ENCODE assay signal across 25 cellular contexts in genomic region chr1:116297495-116298212, GRCh38.
A peak's percentile ranks its signal among the peaks of the same experiment; 100 is the strongest.
DNase-seq lines count a peak whose midpoint lies in the region; ATAC-seq, FAIRE-seq and TF ChIP-seq lines count a peak whose summit lies in the region.
"Had no signal": no experiment of that assay in that cellular context is flagged by ENCODE, and none has a peak within 500 bp of the region (broad histone marks: within the 10 kb centered on the region; RNA-seq: fewer than 3 reads in every experiment).

No MANE protein-coding gene starts in this region.

- H3K4me1 ChIP-seq in K562 (replicated peaks in 1 of 2; ENCODE audit: control insufficient read depth in 2 of 2, insufficient read depth in 2 of 2, low read length in 2 of 2) (peaks cover 0 to 2% of the 10 kb centered on the region in 2 experiments; a peak in 1 of 5 replicates), HepG2 (ENCODE audit: insufficient read depth, low read length) (peaks cover 24% of the 10 kb centered on the region), upper lobe of right lung (no peaks in the 10 kb centered on the region)
- H3K4me1 ChIP-seq: BE2C, BLaER1 had no signal

- WGBS in K562 (ENCODE audit: insufficient coverage, low coverage, missing lambda C conversion rate), result 25% methylated on average over 13 of the region's 18 CpGs
- WGBS in HepG2 (ENCODE audit: low lambda C conversion rate), result 88% methylated on average over 13 of the region's 18 CpGs

- H3K79me2 ChIP-seq in K562 (ENCODE audit: control insufficient read depth, insufficient read depth, low read length) (no peaks in the 10 kb centered on the region), HepG2 (ENCODE audit: insufficient read depth, low read length) (no peaks in the 10 kb centered on the region)

- H3K4me3 ChIP-seq in K562, result no peak overlapping the region
- H3K4me3 ChIP-seq in HepG2 (replicated peaks in 1 of 3; ENCODE audit: insufficient read depth in 1 of 3, low read depth in 2 of 3, low read length in 3 of 3), result no peak overlapping the region
- H3K4me3 ChIP-seq in upper lobe of right lung, result no peak overlapping the region
- H3K4me3 ChIP-seq: BLaER1 had no signal

- BruUV-seq in K562 (replicated peaks; lab: Mats Ljungman, UMichigan) (no TSS peak), HepG2 (replicated peaks; lab: Mats Ljungman, UMichigan) (no TSS peak)

- TF ChIP-seq POLR2A in K562 (conservative IDR thresholded peaks at IDR 0.05), result no peak
- no peak for TF ChIP-seq POLR2A in HepG2 (IDR thresholded peaks at IDR 0.05; ENCODE audit: insufficient read depth in 1 of 2, low read depth in 2 of 2, low read length in 2 of 2)

- intact Hi-C loops in K562 (cut with micrococcal nuclease) (no loop called here), HepG2 (cut with micrococcal nuclease; ENCODE audit: unreplicated experiment) (no loop called here), upper lobe of right lung (cut with DNase I) (no loop called here)

- H2AFZ ChIP-seq in K562 (ENCODE audit: low read depth, low read length), result peak overlapping the region; percentile 69
- no peak overlapping the region for H2AFZ ChIP-seq in HepG2 (ENCODE audit: low read length)

- no peak overlapping the region for H3K27ac Mint-ChIP-seq in stimulated activated naive CD8-positive, alpha-beta T cell treated with anti-CD3 and anti-CD28 coated beads, Interleukin-15, amount 100 ng/mL, for 72 hours
- H3K27ac Mint-ChIP-seq: CD14-positive monocyte; CD4-positive, alpha-beta memory T cell; CD4-positive, CD25-positive, alpha-beta regulatory T cell; CD8-positive, alpha-beta memory T cell had no signal

- no peak overlapping the region for H3K4me3 Mint-ChIP-seq in stimulated activated naive CD8-positive, alpha-beta T cell treated with anti-CD3 and anti-CD28 coated beads, Interleukin-15, amount 100 ng/mL, for 72 hours
- H3K4me3 Mint-ChIP-seq: CD14-positive monocyte; CD4-positive, alpha-beta memory T cell; CD4-positive, CD25-positive, alpha-beta regulatory T cell; CD8-positive, alpha-beta memory T cell had no signal

- POLR2A ChIA-PET in K562 (lab: Yijun Ruan, JAX), result interaction anchor here (0.6 kb wide), 3 partner anchors 14 to 111 kb away, joined by 3 to 4 read pairs (median 3); no protein-coding TSS in a partner anchor
- POLR2A ChIA-PET in HepG2 (lab: Yijun Ruan, JAX), result no interaction called here

- H3K9ac ChIP-seq in K562 (ENCODE audit: insufficient read depth in 1 of 2, low read depth in 2 of 2, low read length in 2 of 2) (no peak overlapping the region), HepG2 (ENCODE audit: insufficient read depth, low read depth, low read length) (no peak overlapping the region)
- H3K9ac ChIP-seq: BLaER1 had no signal

- H3K9me3 ChIP-seq in K562 (replicated peaks; ENCODE audit: control insufficient read depth, insufficient read depth, low read depth, low read length) (no peaks in the 10 kb centered on the region), HepG2 (ENCODE audit: low read length) (no peaks in the 10 kb centered on the region), upper lobe of right lung (no peaks in the 10 kb centered on the region)

- H3K36me3 ChIP-seq in K562 (ENCODE audit: control insufficient read depth, insufficient read depth, low read length) (no peaks in the 10 kb centered on the region), HepG2 (replicated peaks in 1 of 2; ENCODE audit: control insufficient read depth in 1 of 2, insufficient read depth in 2 of 2, low read length in 2 of 2) (no peaks in the 10 kb centered on the region), upper lobe of right lung (no peaks in the 10 kb centered on the region)
- H3K36me3 ChIP-seq: BE2C, BLaER1 had no signal

- H3K9me3 Mint-ChIP-seq in stimulated activated naive CD8-positive, alpha-beta T cell treated with anti-CD3 and anti-CD28 coated beads, Interleukin-15, amount 100 ng/mL, for 72 hours, result no peaks in the 10 kb centered on the region
- H3K9me3 Mint-ChIP-seq: CD4-positive, alpha-beta memory T cell; CD8-positive, alpha-beta memory T cell had no signal

- H3K27me3 ChIP-seq in K562 (ENCODE audit: control insufficient read depth in 2 of 2, insufficient read depth in 2 of 2, low read length in 2 of 2), result peaks cover 0 to 4% of the 10 kb centered on the region in 2 experiments; a peak in 2 of 5 replicates
- peaks cover 0 to 18% of the 10 kb centered on the region in 2 experiments; a peak in 2 of 5 replicates for H3K27me3 ChIP-seq in HepG2 (ENCODE audit: control insufficient read depth in 1 of 2, insufficient read depth in 2 of 2, low read length in 2 of 2)
- H3K27me3 ChIP-seq in upper lobe of right lung, result no peaks in the 10 kb centered on the region
- H3K27me3 ChIP-seq: BE2C, BLaER1 had no signal

- CTCF ChIA-PET in K562 (lab: Yijun Ruan, JAX; ENCODE audit: low intra/inter-chr PET ratio) (no interaction called here), HepG2 (lab: Yijun Ruan, JAX; ENCODE audit: low intra/inter-chr PET ratio, low total read pairs) (no interaction called here)

- no peaks in the 10 kb centered on the region for H3K4me1 Mint-ChIP-seq in stimulated activated naive CD8-positive, alpha-beta T cell treated with anti-CD3 and anti-CD28 coated beads, Interleukin-15, amount 100 ng/mL, for 72 hours
- H3K4me1 Mint-ChIP-seq: CD14-positive monocyte had no signal

- in situ Hi-C loops in K562 (cut with MboI) (no loop called here), HepG2 (cut with HindIII; ENCODE audit: extremely low pct_ligation_motif_present, low pct_unique_long_range_greater_than_20kb) (no loop called here)

- ATAC-seq in stimulated activated naive CD8-positive, alpha-beta T cell treated with anti-CD3 and anti-CD28 coated beads, Interleukin-15, amount 100 ng/mL, for 72 hours, result peak; percentile 35
- ATAC-seq in stimulated activated naive CD8-positive, alpha-beta T cell treated with anti-CD3 and anti-CD28 coated beads, Interleukin-15, Interleukin-2, amounts not matched to agents 100 U/mL and 50 U/mL, for 24 hours, result no peak
- peak; percentile 31; the same call in 1 of the 3 replicates for ATAC-seq in K562
- no peak for ATAC-seq in HepG2
- peak; percentile 21 for ATAC-seq in upper lobe of right lung
- no peak for ATAC-seq in GM18867 (IDR thresholded peaks at IDR 0.05; ENCODE audit: unreplicated experiment)
- no peak for ATAC-seq in GM19463 (IDR thresholded peaks at IDR 0.05; ENCODE audit: unreplicated experiment)
- no peak for ATAC-seq in HG02571 (IDR thresholded peaks at IDR 0.05; ENCODE audit: unreplicated experiment)

- H3K27me3 Mint-ChIP-seq in stimulated activated naive CD8-positive, alpha-beta T cell treated with anti-CD3 and anti-CD28 coated beads, Interleukin-15, amount 100 ng/mL, for 72 hours, result no peaks in the 10 kb centered on the region
- H3K27me3 Mint-ChIP-seq: CD4-positive, alpha-beta memory T cell; CD4-positive, CD25-positive, alpha-beta regulatory T cell had no signal

- H3K4me2 ChIP-seq in K562 (ENCODE audit: insufficient read depth, low read length) (no peak overlapping the region), HepG2 (ENCODE audit: low read depth, low read length) (no peak overlapping the region)
- H3K4me2 ChIP-seq: BLaER1 had no signal

- H3K27ac ChIP-seq in K562 (ENCODE audit: extremely low read depth, low read depth, low read length) (no peak overlapping the region), HepG2 (ENCODE audit: extremely low read length, insufficient read depth, low read length) (no peak overlapping the region), upper lobe of right lung (no peak overlapping the region)
- H3K27ac ChIP-seq: 22Rv1, BLaER1 had no signal

- no peak for FAIRE-seq in K562 (lab: Jason Lieb, UNC)
- FAIRE-seq in HepG2 (lab: Jason Lieb, UNC), result no peak
- FAIRE-seq: G401.6, GM12891 had no signal

- TF ChIP-seq EP300 in K562 (IDR thresholded peaks at IDR 0.05; ENCODE audit: low read length) (no peak), HepG2 (IDR thresholded peaks at IDR 0.05; ENCODE audit: low read depth in 2 of 2, low read length in 2 of 2) (no peak), HepG2 (CRISPR knock-in tag; IDR thresholded peaks at IDR 0.05; ENCODE audit: borderline replicate concordance) (no peak)

- TF ChIP-seq CTCF in K562 (IDR thresholded peaks at IDR 0.05 in 2 of 3, conservative IDR thresholded peaks at IDR 0.05 in 1 of 3; ENCODE audit: insufficient read depth in 2 of 3, low read depth in 1 of 3, low read length in 3 of 3) (no peak), HepG2 (CRISPR knock-in tag; IDR thresholded peaks at IDR 0.05) (no peak), upper lobe of right lung (IDR thresholded peaks at IDR 0.05) (no peak)

- TF ChIP-seq RAD21 in K562 (CRISPR knock-in tag; conservative IDR thresholded peaks at IDR 0.05 in 1 of 2, IDR thresholded peaks at IDR 0.05 in 1 of 2) (no peak), HepG2 (CRISPR knock-in tag; IDR thresholded peaks at IDR 0.05) (no peak)

- H4K20me1 ChIP-seq in K562 (replicated peaks; ENCODE audit: control insufficient read depth, insufficient read depth, low read length) (no peaks in the 10 kb centered on the region), HepG2 (ENCODE audit: insufficient read depth, low read length) (no peaks in the 10 kb centered on the region)
- H4K20me1 ChIP-seq: BLaER1 had no signal

- no peak for DNase-seq in stimulated activated naive CD8-positive, alpha-beta T cell treated with anti-CD3 and anti-CD28 coated beads, Interleukin-15, amount 100 ng/mL, for 72 hours
- DNase-seq in stimulated activated naive CD8-positive, alpha-beta T cell treated with anti-CD3 and anti-CD28 coated beads, Interleukin-15, Interleukin-2, amounts not matched to agents 100 U/mL and 50 U/mL, for 24 hours, result no peak
- no peak for DNase-seq in K562 (ENCODE audit: extremely low read depth in 1 of 4, low spot score in 3 of 4)
- DNase-seq in HepG2 (ENCODE audit: low spot score), result no peak
- no peak for DNase-seq in upper lobe of right lung
- DNase-seq: ACHN; BE2C; C1 segment of cervical spinal cord; CD4-positive, alpha-beta memory T cell; CD4-positive, CD25-positive, alpha-beta regulatory T cell; CD8-positive, alpha-beta memory T cell; COR-L47; DMS 273 treated with DMSO at 0.1 percent for 48 hours; DMS153; DMS53; DMS79; GF-D8 had no signal

- H3K9me1 ChIP-seq in K562 (ENCODE audit: control insufficient read depth, insufficient read depth, low read length), result no peaks in the 10 kb centered on the region

TF ChIP-seq in K562, 482 proteins besides CTCF, POLR2A, EP300 and RAD21 (continues in another document):
- TF ChIP-seq FIP1L1 (IDR thresholded peaks at IDR 0.05; ENCODE audit: low read depth, low read length, poor library complexity, severe bottlenecking) (no peak), ZNF316 (IDR thresholded peaks at IDR 0.05) (peak; percentile 89), ZNF143 (CRISPR knock-in tag; IDR thresholded peaks at IDR 0.05) (no peak), NFYB (IDR thresholded peaks at IDR 0.05; ENCODE audit: extremely low read depth, insufficient read length) (peak; percentile 52), CHD2 (IDR thresholded peaks at IDR 0.05; ENCODE audit: low read depth, low read length) (no peak), CHCHD3 (CRISPR knock-in tag; IDR thresholded peaks at IDR 0.05) (no peak)

TF ChIP-seq in HepG2, 621 proteins besides CTCF, POLR2A, EP300 and RAD21 (continues in another document):
- no peak for TF ChIP-seq ZMAT3 (CRISPR knock-in tag; conservative IDR thresholded peaks at IDR 0.05)
- no peak for TF ChIP-seq ZNF678 (CRISPR knock-in tag; IDR thresholded peaks at IDR 0.05)
- TF ChIP-seq, protein P1, sequence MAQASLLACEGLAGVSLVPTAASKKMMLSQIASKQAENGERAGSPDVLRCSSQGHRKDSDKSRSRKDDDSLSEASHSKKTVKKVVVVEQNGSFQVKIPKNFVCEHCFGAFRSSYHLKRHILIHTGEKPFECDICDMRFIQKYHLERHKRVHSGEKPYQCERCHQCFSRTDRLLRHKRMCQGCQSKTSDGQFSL (CRISPR knock-in tag; IDR thresholded peaks at IDR 0.05), result no peak

Comparison
In these comparisons a context has a peak if more than half of its experiments do, and no peak if none do; other contexts are left out.
1. ATAC-seq: peak in stimulated activated naive CD8-positive, alpha-beta T cell treated with anti-CD3 and anti-CD28 coated beads, Interleukin-15, amount 100 ng/mL, for 72 hours (single experiment), K562 (single experiment) and upper lobe of right lung (single experiment); none in stimulated activated naive CD8-positive, alpha-beta T cell treated with anti-CD3 and anti-CD28 coated beads, Interleukin-15, Interleukin-2, amounts not matched to agents 100 U/mL and 50 U/mL, for 24 hours (single experiment), HepG2 (single experiment), GM18867 (single experiment), GM19463 (single experiment) and HG02571 (single experiment).